ENCODE assay signal across 21 cellular contexts in the genomic region with DNA sequence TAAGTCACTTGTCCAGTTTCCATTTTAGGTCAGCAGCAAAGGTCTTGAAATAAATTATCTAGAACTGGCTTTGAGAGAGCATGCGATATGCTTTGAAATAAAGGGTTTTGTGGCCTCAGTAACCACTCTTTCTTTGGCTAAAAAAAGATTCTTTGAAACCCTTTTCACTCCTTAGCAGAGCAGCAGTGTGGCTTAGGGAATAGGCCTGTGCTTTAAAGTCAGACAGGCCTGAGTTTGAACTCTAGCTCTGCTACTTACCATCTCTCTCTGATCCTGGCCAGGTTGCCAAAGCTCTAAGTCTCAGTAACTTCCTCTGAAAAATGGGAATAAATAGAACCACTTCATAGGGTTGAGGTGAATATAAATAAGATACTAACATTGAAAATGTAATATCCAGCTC. TPM values are rescaled to one million over a fixed set of nuclear protein-coding genes. Genes with fewer than 3 reads are reported as not detected.
A peak's percentile ranks its signal among the peaks of the same experiment; 100 is the strongest.
DNase-seq lines count a peak whose midpoint lies in the region; ATAC-seq, FAIRE-seq and TF ChIP-seq lines count a peak whose summit lies in the region.
"Had no signal": no experiment of that assay in that cellular context is flagged by ENCODE, and none has a peak within 500 bp of the region (broad histone marks: within the 10 kb centered on the region; RNA-seq: fewer than 3 reads in every experiment).

No MANE protein-coding gene starts in this region.

- H4K20me1 ChIP-seq in GM23338 (replicated peaks; ENCODE audit: insufficient read depth), result no peaks in the 10 kb centered on the region
- H4K20me1 ChIP-seq in MM.1S (ENCODE audit: insufficient read depth, low read length), result no peaks in the 10 kb centered on the region
- H4K20me1 ChIP-seq in astrocyte (ENCODE audit: insufficient read depth, low read length), result no peaks in the 10 kb centered on the region
- H4K20me1 ChIP-seq in neural progenitor cell (ENCODE audit: low read depth), result no peaks in the 10 kb centered on the region

- no peak overlapping the region for H4K8ac ChIP-seq in trophoblast cell (ENCODE audit: low read depth, low read length)

- H3K9me2 ChIP-seq in GM23338 (ENCODE audit: insufficient read depth) (no peaks in the 10 kb centered on the region), MM.1S (replicated peaks; ENCODE audit: insufficient read depth, low read length) (no peaks in the 10 kb centered on the region)

- H3K27ac ChIP-seq in GM23338 (ENCODE audit: low read depth) (no peak overlapping the region), MM.1S (ENCODE audit: low read length) (peak overlapping the region; percentile 55; the same call in 1 of the 2 replicates), astrocyte (ENCODE audit: low read depth, low read length) (no peak overlapping the region), neural progenitor cell (no peak overlapping the region), trophoblast cell (ENCODE audit: low read depth, low read length) (no peak overlapping the region)
- H3K27ac ChIP-seq: A549, Peyer's patch had no signal

- H3K4me3 ChIP-seq in GM23338 (no peak overlapping the region), MM.1S (ENCODE audit: low read length) (no peak overlapping the region), astrocyte (ENCODE audit: insufficient read depth, low read depth, low read length) (no peak overlapping the region), neural progenitor cell (no peak overlapping the region), trophoblast cell (ENCODE audit: low read depth, low read length) (no peak overlapping the region)
- H3K4me3 ChIP-seq: A549, K562, MG63, Peyer's patch had no signal

- no CpG with 5 or more reads among the region's 1 CpG for WGBS in trophoblast cell (ENCODE audit: extremely low coverage, insufficient coverage, insufficient read length)

- H3K4me2 ChIP-seq in GM23338 (no peak overlapping the region), MM.1S (ENCODE audit: low read depth, low read length) (peak overlapping the region; percentile 20; the same call in 1 of the 2 replicates), astrocyte (ENCODE audit: low read length) (no peak overlapping the region), neural progenitor cell (no peak overlapping the region), trophoblast cell (ENCODE audit: low read length) (no peak overlapping the region)
- H3K4me2 ChIP-seq: A549 had no signal

- H3K27me3 ChIP-seq in GM23338 (ENCODE audit: insufficient read depth) (no peaks in the 10 kb centered on the region), MM.1S (replicated peaks; ENCODE audit: insufficient read depth, low read length) (no peaks in the 10 kb centered on the region), astrocyte (ENCODE audit: insufficient read depth, low read length) (no peaks in the 10 kb centered on the region), neural progenitor cell (no peaks in the 10 kb centered on the region), trophoblast cell (ENCODE audit: insufficient read depth, low read length) (no peaks in the 10 kb centered on the region)
- H3K27me3 ChIP-seq: MG63, Peyer's patch had no signal

- H2BK12ac ChIP-seq in trophoblast cell (ENCODE audit: low read length), result no peak overlapping the region

- H3K4me1 Mint-ChIP-seq in GM23338 (peaks cover 12% of the 10 kb centered on the region; the same call in 2 of the 3 replicates), astrocyte (ENCODE audit: low read depth, unreplicated experiment) (peaks cover 2% of the 10 kb centered on the region), neural progenitor cell (peaks cover 4% of the 10 kb centered on the region)
- peaks cover 4% of the 10 kb centered on the region for H3K4me1 Mint-ChIP-seq in activated T-cell treated with anti-CD3 and anti-CD28 coated beads, Interleukin-2, amount 50 U/mL, for 4 hours (ENCODE audit: low read depth)

- H3K27ac Mint-ChIP-seq in GM23338 (no peak overlapping the region), astrocyte (ENCODE audit: unreplicated experiment) (no peak overlapping the region), neural progenitor cell (no peak overlapping the region)
- H3K27ac Mint-ChIP-seq: CD4-positive, alpha-beta memory T cell had no signal

- H3K36me3 Mint-ChIP-seq in GM23338 (ENCODE audit: low read depth) (no peaks in the 10 kb centered on the region; the same call in 1 of the 3 replicates), astrocyte (ENCODE audit: low read depth, unreplicated experiment) (no peaks in the 10 kb centered on the region), neural progenitor cell (no peaks in the 10 kb centered on the region)
- no peaks in the 10 kb centered on the region for H3K36me3 Mint-ChIP-seq in activated T-cell treated with anti-CD3 and anti-CD28 coated beads, Interleukin-2, amount 50 U/mL, for 4 hours (ENCODE audit: insufficient read depth)
- H3K36me3 Mint-ChIP-seq: CD4-positive, alpha-beta memory T cell had no signal

- H4K12ac ChIP-seq in trophoblast cell (ENCODE audit: low read depth, low read length), result no peak overlapping the region

- H3K14ac ChIP-seq in trophoblast cell (ENCODE audit: low read length), result no peak overlapping the region

- H3K79me2 ChIP-seq in GM23338 (replicated peaks; ENCODE audit: insufficient read depth) (no peaks in the 10 kb centered on the region), MM.1S (ENCODE audit: low read length) (peaks cover 37% of the 10 kb centered on the region), astrocyte (ENCODE audit: insufficient read depth, low read length) (no peaks in the 10 kb centered on the region), neural progenitor cell (ENCODE audit: low read depth) (no peaks in the 10 kb centered on the region), trophoblast cell (ENCODE audit: control insufficient read depth, insufficient read depth, low read length, poor library complexity) (peaks cover 2% of the 10 kb centered on the region)

- H3K4me1 ChIP-seq in GM23338 (ENCODE audit: insufficient read depth) (no peaks in the 10 kb centered on the region; the same call in 1 of the 2 replicates), MM.1S (ENCODE audit: low read length) (peaks cover 51% of the 10 kb centered on the region), astrocyte (ENCODE audit: insufficient read depth, low read length) (no peaks in the 10 kb centered on the region), neural progenitor cell (no peaks in the 10 kb centered on the region), trophoblast cell (ENCODE audit: control insufficient read depth in 1 of 2, insufficient read depth in 2 of 2, low read length in 2 of 2) (no peaks in the 10 kb centered on the region)
- H3K4me1 ChIP-seq: A549, Peyer's patch had no signal

- H3K9me3 ChIP-seq in MM.1S (replicated peaks; ENCODE audit: insufficient read depth, low read length) (no peaks in the 10 kb centered on the region), astrocyte (ENCODE audit: insufficient read depth, low read depth, low read length) (no peaks in the 10 kb centered on the region), neural progenitor cell (ENCODE audit: low read depth) (no peaks in the 10 kb centered on the region), trophoblast cell (ENCODE audit: insufficient read depth, low read depth, low read length) (no peaks in the 10 kb centered on the region)
- H3K9me3 ChIP-seq: A549, MG63, Peyer's patch had no signal

- H2BK120ac ChIP-seq in trophoblast cell (ENCODE audit: insufficient read depth, low read length, poor library complexity), result no peak overlapping the region

- peak overlapping the region; percentile 73 for H2AFZ ChIP-seq in GM23338
- H2AFZ ChIP-seq in MM.1S (ENCODE audit: low read length), result 0 out of 2 replicates have a peak overlapping the region, but pooled peaks have one; percentile 4
- peak overlapping the region; percentile 1 for H2AFZ ChIP-seq in astrocyte (ENCODE audit: low read depth, low read length)
- H2AFZ ChIP-seq in neural progenitor cell (replicated peaks), result peak overlapping the region; percentile 12
- no peak overlapping the region for H2AFZ ChIP-seq in trophoblast cell (ENCODE audit: insufficient read depth, low read length, poor library complexity)

- H3K4me3 Mint-ChIP-seq in GM23338 (no peak overlapping the region), astrocyte (ENCODE audit: unreplicated experiment) (no peak overlapping the region), neural progenitor cell (no peak overlapping the region)
- no peak overlapping the region for H3K4me3 Mint-ChIP-seq in activated T-cell treated with anti-CD3 and anti-CD28 coated beads, Interleukin-2, amount 50 U/mL, for 4 hours
- H3K4me3 Mint-ChIP-seq: CD4-positive, alpha-beta memory T cell; H9 had no signal

- H2AK5ac ChIP-seq in trophoblast cell (ENCODE audit: low read length), result no peak overlapping the region

- no peak for TF ChIP-seq CTCF in GM23338 (conservative IDR thresholded peaks at IDR 0.05; ENCODE audit: low read depth in 2 of 2)
- TF ChIP-seq CTCF in MM.1S (IDR thresholded peaks at IDR 0.05; ENCODE audit: low read length), result no peak
- no peak for TF ChIP-seq CTCF in astrocyte (IDR thresholded peaks at IDR 0.05; ENCODE audit: insufficient read depth, low read depth, low read length)
- TF ChIP-seq CTCF in neural progenitor cell (IDR thresholded peaks at IDR 0.05), result no peak

- H3K27me3 Mint-ChIP-seq in GM23338 (ENCODE audit: insufficient read depth, low read depth, poor library complexity) (peaks cover 3% of the 10 kb centered on the region), astrocyte (ENCODE audit: low read depth, unreplicated experiment) (no peaks in the 10 kb centered on the region), neural progenitor cell (ENCODE audit: insufficient read depth, low read depth) (peaks cover 2% of the 10 kb centered on the region)
- no peaks in the 10 kb centered on the region for H3K27me3 Mint-ChIP-seq in activated T-cell treated with anti-CD3 and anti-CD28 coated beads, Interleukin-2, amount 50 U/mL, for 4 hours (ENCODE audit: low read depth)
- H3K27me3 Mint-ChIP-seq: CD4-positive, alpha-beta memory T cell had no signal

- no peaks in the 10 kb centered on the region for H3K79me1 ChIP-seq in trophoblast cell (ENCODE audit: low read length)

- no peak overlapping the region for H4K91ac ChIP-seq in trophoblast cell (ENCODE audit: low read depth, low read length)

- H3K9me3 Mint-ChIP-seq in GM23338 (no peaks in the 10 kb centered on the region), astrocyte (ENCODE audit: unreplicated experiment) (no peaks in the 10 kb centered on the region), neural progenitor cell (no peaks in the 10 kb centered on the region)
- no peaks in the 10 kb centered on the region for H3K9me3 Mint-ChIP-seq in activated T-cell treated with anti-CD3 and anti-CD28 coated beads, Interleukin-2, amount 50 U/mL, for 4 hours
- H3K9me3 Mint-ChIP-seq: CD4-positive, alpha-beta memory T cell; H9 had no signal

- no peak for FAIRE-seq in astrocyte (lab: Jason Lieb, UNC)
- FAIRE-seq: A549, G401.6, HepG2, K562 had no signal

- H3K9ac ChIP-seq in MM.1S (ENCODE audit: low read length), result no peak overlapping the region; the same call in 1 of the 2 replicates
- H3K9ac ChIP-seq in astrocyte (ENCODE audit: low read length), result no peak overlapping the region
- no peak overlapping the region for H3K9ac ChIP-seq in neural progenitor cell
- H3K9ac ChIP-seq in trophoblast cell (ENCODE audit: low read length), result no peak overlapping the region

- H3K18ac ChIP-seq in trophoblast cell (ENCODE audit: low read length), result no peak overlapping the region

- H3F3A ChIP-seq in GM23338 (replicated peaks; ENCODE audit: low read depth) (no peaks in the 10 kb centered on the region), MM.1S (ENCODE audit: insufficient read depth, low read length) (peaks cover 20% of the 10 kb centered on the region; the same call in 1 of the 2 replicates), neural progenitor cell (ENCODE audit: low read depth) (no peaks in the 10 kb centered on the region)

- H3K23ac ChIP-seq in trophoblast cell (ENCODE audit: low read length), result no peak overlapping the region

- H2BK5ac ChIP-seq in trophoblast cell (ENCODE audit: low read depth, low read length, poor library complexity), result no peak overlapping the region

- peak; percentile 31; the same call in 1 of the 3 replicates for ATAC-seq in GM23338
- ATAC-seq in activated T-cell treated with anti-CD3 and anti-CD28 coated beads, Interleukin-2, amount 50 U/mL, for 4 hours, result no peak
- ATAC-seq in GM18498 (IDR thresholded peaks at IDR 0.05; ENCODE audit: unreplicated experiment), result no peak
- ATAC-seq: HepG2, K562 had no signal

- no peak for DNase-seq in GM23338 (ENCODE audit: low spot score)
- peak; percentile 54 for DNase-seq in MM.1S
- no peak for DNase-seq in astrocyte (ENCODE audit: low read depth)
- DNase-seq in neural progenitor cell (ENCODE audit: low spot score), result no peak
- no peak for DNase-seq in activated T-cell treated with anti-CD3 and anti-CD28 coated beads, Interleukin-2, amount 50 U/mL, for 4 hours
- DNase-seq in trophoblast cell, result no peak
- DNase-seq: C1 segment of cervical spinal cord; CD4-positive, alpha-beta memory T cell; COR-L47; H9; MG63; NCI-H2029; NCI-H446 treated with DMSO at 0.1 percent for 48 hours; NCI-H526; Peyer's patch; SHP77 treated with DMSO at 0.1 percent for 48 hours had no signal

- no peak overlapping the region for H3K4ac ChIP-seq in trophoblast cell (ENCODE audit: low read depth, low read length)

- H3K36me3 ChIP-seq in GM23338 (ENCODE audit: insufficient read depth) (no peaks in the 10 kb centered on the region), MM.1S (replicated peaks; ENCODE audit: insufficient read depth, low read length) (no peaks in the 10 kb centered on the region), astrocyte (ENCODE audit: insufficient read depth, low read length) (no peaks in the 10 kb centered on the region), neural progenitor cell (no peaks in the 10 kb centered on the region), trophoblast cell (ENCODE audit: control insufficient read depth in 1 of 2, insufficient read depth in 2 of 2, low read length in 2 of 2) (no peaks in the 10 kb centered on the region)
- H3K36me3 ChIP-seq: MG63, Peyer's patch had no signal

RNA-seq across cellular contexts. Expression of a gene that starts 52.7 kb away (rescaled TPM):
- 13.2 and 16.5 TPM in 2 replicates for total RNA-seq in GM23338 (2014; rRNA removed; shearing (Covaris generic))
- polyA plus RNA-seq in GM23338 (2016; fragmentation: Nextera tagmentation; extraction: Ambion mirVana), result 12.1 and 13.2 TPM in 2 replicates
- total RNA-seq in astrocyte (23.1 and 25.2 TPM in 2 replicates), neural progenitor cell (ENCODE audit: low replicate concordance) (0.19 TPM in 1 of 2 replicates, not detected in the other)
- 1 to 10 TPM; 5.5 to 7.0 (median 6.9) TPM for total RNA-seq in activated T-cell treated with anti-CD3 and anti-CD28 coated beads, Interleukin-2, amount 50 U/mL, for 4 hours
- 13.0 and 13.9 TPM in 2 replicates for polyA plus RNA-seq in trophoblast cell (2013)
- total RNA-seq: H9, K562 had no signal
